Comparison of ENCODE assay signal across 17 cellular contexts in the genomic region with DNA sequence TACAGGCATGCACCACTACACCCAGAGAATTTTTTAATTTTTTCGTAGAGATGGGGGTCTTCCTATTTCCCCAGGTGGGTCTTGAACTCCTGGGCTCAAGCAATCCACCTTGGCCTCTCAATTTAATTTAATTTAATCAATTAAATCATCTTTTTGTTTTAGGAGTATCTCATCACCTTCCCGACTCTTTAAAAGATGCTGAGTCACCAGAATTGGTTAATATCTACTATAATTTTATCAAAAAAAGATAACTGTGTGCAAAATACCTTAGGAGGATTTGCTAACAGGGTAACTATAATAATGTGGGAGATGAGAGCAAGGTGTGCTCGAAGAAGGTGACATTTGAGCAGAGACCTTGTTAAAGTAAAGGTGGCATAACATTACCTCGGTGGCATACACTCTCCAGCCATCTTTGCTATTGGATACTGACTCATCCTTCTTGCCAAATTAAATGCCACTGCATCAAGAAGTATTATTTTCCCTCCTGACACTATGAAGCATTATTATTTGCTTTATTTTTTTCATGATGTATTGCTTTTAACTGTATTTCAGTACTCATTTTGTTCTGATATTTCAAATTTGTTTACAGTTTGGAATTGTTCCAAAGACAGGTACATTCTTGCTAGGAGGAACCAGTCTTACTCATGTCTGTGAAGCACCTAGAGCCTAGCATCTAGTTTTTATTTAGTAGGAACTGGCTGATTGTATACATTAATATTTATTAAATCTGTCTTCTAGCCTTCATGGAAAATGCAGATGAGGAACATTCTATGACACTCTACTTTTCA.
"Had no signal": no experiment of that assay in that cellular context is flagged by ENCODE, and none has a peak within 500 bp of the region (broad histone marks: within the 10 kb centered on the region; RNA-seq: fewer than 3 reads in every experiment).

No MANE protein-coding gene starts in this region.

- H3K27ac Mint-ChIP-seq: activated CD4-positive, alpha-beta T cell treated with anti-CD3 and anti-CD28 coated beads, Interleukin-2, amount 10 ng/mL, durations not matched to agents 7 days and 5 days; activated T-helper 1 cell treated with anti-CD3 and anti-CD28 coated beads, Interleukin-12 subunit alpha, Interleukin-12 subunit beta, Interleukin-2, Interleukin-4 antibody, amounts not matched to agents 30 ng/mL and 10 ng/mL and 1 ng/mL, durations not matched to agents 14 hours and 24 hours and 36 hours; T-helper 2 cell treated with Interferon-gamma antibody and Interleukin-4, amounts not matched to agents 5 μg/mL and 100 μg/mL, for 36 hours had no signal

- H3K4me3 Mint-ChIP-seq: activated CD4-positive, alpha-beta T cell treated with anti-CD3 and anti-CD28 coated beads, Interleukin-2, amount 10 ng/mL, durations not matched to agents 7 days and 5 days; activated T-helper 1 cell treated with anti-CD3 and anti-CD28 coated beads, Interleukin-12 subunit alpha, Interleukin-12 subunit beta, Interleukin-2, Interleukin-4 antibody, amounts not matched to agents 30 ng/mL and 10 ng/mL and 1 ng/mL, durations not matched to agents 14 hours and 24 hours and 36 hours; T-helper 2 cell treated with Interferon-gamma antibody and Interleukin-4, amounts not matched to agents 5 μg/mL and 100 μg/mL, for 36 hours had no signal

- H3K9me3 Mint-ChIP-seq: activated CD4-positive, alpha-beta T cell treated with anti-CD3 and anti-CD28 coated beads, Interleukin-2, amount 10 ng/mL, durations not matched to agents 7 days and 5 days; activated T-helper 1 cell treated with anti-CD3 and anti-CD28 coated beads, Interleukin-12 subunit alpha, Interleukin-12 subunit beta, Interleukin-2, Interleukin-4 antibody, amounts not matched to agents 30 ng/mL and 10 ng/mL and 1 ng/mL, durations not matched to agents 14 hours and 24 hours and 36 hours; T-helper 2 cell treated with Interferon-gamma antibody and Interleukin-4, amounts not matched to agents 5 μg/mL and 100 μg/mL, for 36 hours had no signal

- H3K4me1 ChIP-seq: right atrium auricular region, vagina had no signal

- ATAC-seq: stimulated activated naive CD8-positive, alpha-beta T cell treated with anti-CD3 and anti-CD28 coated beads, Interleukin-15, Interleukin-2, amounts not matched to agents 100 U/mL and 50 U/mL, for 24 hours had no signal

- H3K4me3 ChIP-seq: esophagus squamous epithelium, right atrium auricular region, skin epidermis, transverse colon, vagina had no signal

- H3K9me3 ChIP-seq: esophagus squamous epithelium, neutrophil, right atrium auricular region, transverse colon, vagina had no signal

- DNase-seq: activated CD4-positive, alpha-beta T cell treated with anti-CD3 and anti-CD28 coated beads, Interleukin-2, amount 10 ng/mL, durations not matched to agents 7 days and 5 days; activated CD4-positive, CD25-positive, alpha-beta regulatory T cell; activated CD8-positive, alpha-beta memory T cell treated with anti-CD3 and anti-CD28 coated beads, Interleukin-2, amount 50 U/mL, for 48 hours; activated naive CD4-positive, alpha-beta T cell; caudate nucleus; esophagus squamous epithelium; glutamatergic neuron; posterior cingulate gyrus; stimulated activated CD4-positive, alpha-beta T cell treated with anti-CD3 and anti-CD28 coated beads, Interleukin-4, amount 100 ng/mL, for 24 hours; stimulated activated naive CD8-positive, alpha-beta T cell treated with anti-CD3 and anti-CD28 coated beads, Interleukin-15, Interleukin-2, amounts not matched to agents 100 U/mL and 50 U/mL, for 24 hours; transverse colon had no signal

- H3K27me3 ChIP-seq: esophagus squamous epithelium, neutrophil, right atrium auricular region, transverse colon, vagina had no signal

- H3K27ac ChIP-seq: esophagus squamous epithelium, neutrophil, right atrium auricular region, skin epidermis, transverse colon, vagina had no signal
